ENCODE assay signal across 8 cellular contexts in genomic region chr12:6280053-6280469, GRCh38. TPM values are rescaled to one million over a fixed set of nuclear protein-coding genes. Genes with fewer than 3 reads are reported as not detected.
DNase-seq lines count a peak whose midpoint lies in the region; ATAC-seq and TF ChIP-seq lines count a peak whose summit lies in the region.

No MANE protein-coding gene starts in this region.

- TF ChIP-seq EP300 in tibial nerve (IDR thresholded peaks at IDR 0.05) = peak in 1 of 2 donors; percentile 9

- in situ Hi-C loops in astrocyte of the spinal cord (cut with HindIII; ENCODE audit: low sequenced_read_pairs) = no loop called here

- H3K36me3 ChIP-seq in tibial nerve = no peaks in the 10 kb centered on the region

- H3K4me1 ChIP-seq in tibial nerve = peaks cover 0 to 38% (median 11%) of the 10 kb centered on the region in 4 donors

- DNase-seq in HK-2 (ENCODE audit: unreplicated experiment) = peak; percentile 79
- DNase-seq in astrocyte of the spinal cord (ENCODE audit: low read depth, low spot score) = peak; percentile 86
- peak in 1 of 2 donors; percentile 80 for DNase-seq in left colon
- DNase-seq in tibial nerve (ENCODE audit: low spot score in 2 of 2) = peak in 1 of 2 donors; percentile 54
- no peak for DNase-seq in NCI-H748 treated with DMSO at 0.1 percent for 48 hours (lab: John Stamatoyannopoulos, UW)
- DNase-seq in NK-92 (lab: John Stamatoyannopoulos, UW; ENCODE audit: unreplicated experiment) = no peak

- 52 to 62% methylated on average over 2 of the region's 2 CpGs for WGBS in tibial nerve, 2 donors

- TF ChIP-seq POLR2A in tibial nerve (IDR thresholded peaks at IDR 0.05) = no peak

- H3K9me3 ChIP-seq in tibial nerve = no peaks in the 10 kb centered on the region

- no peak overlapping the region for H3K4me3 ChIP-seq in astrocyte of the spinal cord (ENCODE audit: low read depth, low read length)
- H3K4me3 ChIP-seq in tibial nerve = no peak overlapping the region

- ATAC-seq in left colon (peak; percentile 30), GM21367 (IDR thresholded peaks at IDR 0.05; ENCODE audit: unreplicated experiment) (no peak), HG03378 (IDR thresholded peaks at IDR 0.05; ENCODE audit: unreplicated experiment) (no peak)

- no peak for TF ChIP-seq CTCF in astrocyte of the spinal cord (IDR thresholded peaks at IDR 0.05; ENCODE audit: low read depth, low read length)
- no peak for TF ChIP-seq CTCF in tibial nerve (IDR thresholded peaks at IDR 0.05)

- no peaks in the 10 kb centered on the region for H3K27me3 ChIP-seq in tibial nerve

- peak overlapping the region in 3 of 4 donors; percentile 71 to 93 (median 89) for H3K27ac ChIP-seq in tibial nerve

- intact Hi-C loops in left colon (cut with DNase I, micrococcal nuclease) = loop anchor here (10.0 kb wide), 2 partner anchors 215 to 295 kb away; no protein-coding TSS in a partner anchor

RNA-seq across cellular contexts. Expression of gene PLEKHG6, which starts 30.4 kb away (rescaled TPM):
- total RNA-seq in left colon = 100 to 1,000 TPM; 140 to 147 TPM
- total RNA-seq in tibial nerve = 10 to 100 TPM in 1 of 4 donors, 1 to 10 TPM in 2, not detected in 1; 2.9 to 15.3 (median 7.6) TPM

Comparison
In these comparisons a context has a peak if more than half of its experiments do, and no peak if none do; other contexts are left out.
1. DNase-seq: peak in HK-2 (single experiment) and astrocyte of the spinal cord (single experiment); none in NCI-H748 treated with DMSO at 0.1 percent for 48 hours (single experiment) and NK-92 (single experiment).
2. RNA of gene PLEKHG6, which starts 30.4 kb away (total RNA-seq): 140 to 147 TPM in left colon; 2.9 to 15.3 TPM in tibial nerve; every median in the first group is over 4 times any median in the second.